In the genomic region with DNA sequence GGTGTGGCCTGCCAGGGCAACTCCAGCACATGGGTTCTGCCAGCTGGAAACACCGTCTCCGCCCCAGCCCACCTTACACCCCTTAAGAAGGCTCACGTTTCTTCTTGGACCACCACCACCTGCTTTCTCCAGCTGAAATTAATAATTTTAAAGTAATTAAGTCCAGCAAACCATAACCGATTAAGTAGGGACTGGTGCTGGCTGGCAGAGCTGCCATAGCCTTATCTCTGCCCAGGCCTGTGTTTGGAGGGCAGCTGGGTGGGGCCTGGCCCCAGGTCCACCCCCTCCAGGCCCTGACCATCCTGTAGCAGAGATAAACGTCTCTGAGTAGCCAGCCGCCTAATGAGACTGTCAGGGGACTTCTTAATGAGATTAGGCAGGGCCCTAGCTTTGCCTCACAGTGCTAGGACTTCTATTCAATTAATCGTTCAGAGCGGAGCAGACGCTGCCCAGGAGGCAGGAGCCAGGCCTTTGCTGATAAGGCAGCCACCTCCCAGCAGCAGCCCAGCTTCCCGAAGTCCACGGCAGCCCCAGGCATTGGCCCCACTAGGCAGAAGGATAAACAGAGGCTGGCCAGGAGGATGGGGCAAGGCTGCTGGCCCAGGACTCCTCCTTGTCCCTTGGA, we compare ENCODE assay signal across 1 cellular context.
A peak's percentile ranks its signal among the peaks of the same experiment; 100 is the strongest.
TF ChIP-seq lines count a peak whose summit lies in the region.

No MANE protein-coding gene starts in this region.

TF ChIP-seq in SK-N-SH treated with all-trans-retinoic acid at 6 μM for 48 hours, 23 proteins besides CTCF, POLR2A, EP300 and RAD21 (continued from another document):
- TF ChIP-seq PPARA (CRISPR knock-in tag; IDR thresholded peaks at IDR 0.05; ENCODE audit: borderline replicate concordance), result no peak
- no peak for TF ChIP-seq CSRNP3 (CRISPR knock-in tag; IDR thresholded peaks at IDR 0.05)
- no peak for TF ChIP-seq ARNTL (CRISPR knock-in tag; IDR thresholded peaks at IDR 0.05; ENCODE audit: borderline replicate concordance, low read depth)
- no peak for TF ChIP-seq BACH2 (CRISPR knock-in tag; IDR thresholded peaks at IDR 0.05; ENCODE audit: borderline replicate concordance)
- 0 out of 2 replicates have a peak, but pooled peaks have one; percentile 72 for TF ChIP-seq TSHZ2 (CRISPR knock-in tag; IDR thresholded peaks at IDR 0.05)
- TF ChIP-seq OSR1 (CRISPR knock-in tag; IDR thresholded peaks at IDR 0.05), result no peak
